ENCODE assay signal across 1 cellular context in genomic region chr17:45894022-45894784, GRCh38.
TF ChIP-seq lines count a peak whose summit lies in the region.

Gene MAPT (plus strand): TSS chr17:45894554. CDS start chr17:45962338, 67,784 bp downstream.

TF ChIP-seq in K562, 482 proteins besides CTCF, POLR2A, EP300 and RAD21 (continued from another document and continues in another):
- TF ChIP-seq, protein P1, sequence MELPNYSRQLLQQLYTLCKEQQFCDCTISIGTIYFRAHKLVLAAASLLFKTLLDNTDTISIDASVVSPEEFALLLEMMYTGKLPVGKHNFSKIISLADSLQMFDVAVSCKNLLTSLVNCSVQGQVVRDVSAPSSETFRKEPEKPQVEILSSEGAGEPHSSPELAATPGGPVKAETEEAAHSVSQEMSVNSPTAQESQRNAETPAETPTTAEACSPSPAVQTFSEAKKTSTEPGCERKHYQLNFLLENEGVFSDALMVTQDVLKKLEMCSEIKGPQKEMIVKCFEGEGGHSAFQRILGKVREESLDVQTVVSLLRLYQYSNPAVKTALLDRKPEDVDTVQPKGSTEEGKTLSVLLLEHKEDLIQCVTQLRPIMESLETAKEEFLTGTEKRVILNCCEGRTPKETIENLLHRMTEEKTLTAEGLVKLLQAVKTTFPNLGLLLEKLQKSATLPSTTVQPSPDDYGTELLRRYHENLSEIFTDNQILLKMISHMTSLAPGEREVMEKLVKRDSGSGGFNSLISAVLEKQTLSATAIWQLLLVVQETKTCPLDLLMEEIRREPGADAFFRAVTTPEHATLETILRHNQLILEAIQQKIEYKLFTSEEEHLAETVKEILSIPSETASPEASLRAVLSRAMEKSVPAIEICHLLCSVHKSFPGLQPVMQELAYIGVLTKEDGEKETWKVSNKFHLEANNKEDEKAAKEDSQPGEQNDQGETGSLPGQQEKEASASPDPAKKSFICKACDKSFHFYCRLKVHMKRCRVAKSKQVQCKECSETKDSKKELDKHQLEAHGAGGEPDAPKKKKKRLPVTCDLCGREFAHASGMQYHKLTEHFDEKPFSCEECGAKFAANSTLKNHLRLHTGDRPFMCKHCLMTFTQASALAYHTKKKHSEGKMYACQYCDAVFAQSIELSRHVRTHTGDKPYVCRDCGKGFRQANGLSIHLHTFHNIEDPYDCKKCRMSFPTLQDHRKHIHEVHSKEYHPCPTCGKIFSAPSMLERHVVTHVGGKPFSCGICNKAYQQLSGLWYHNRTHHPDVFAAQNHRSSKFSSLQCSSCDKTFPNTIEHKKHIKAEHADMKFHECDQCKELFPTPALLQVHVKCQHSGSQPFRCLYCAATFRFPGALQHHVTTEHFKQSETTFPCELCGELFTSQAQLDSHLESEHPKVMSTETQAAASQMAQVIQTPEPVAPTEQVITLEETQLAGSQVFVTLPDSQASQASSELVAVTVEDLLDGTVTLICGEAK (IDR thresholded peaks at IDR 0.05) = peak; percentile 44; the same call in 1 of the 2 replicates
- TF ChIP-seq, protein P1 (CRISPR knock-in tag; IDR thresholded peaks at IDR 0.05) = no peak
- TF ChIP-seq ZZZ3 (IDR thresholded peaks at IDR 0.05) (no peak), PCBP1 (IDR thresholded peaks at IDR 0.05; ENCODE audit: low read depth, low read length, poor library complexity, severe bottlenecking) (no peak), SRSF3 (IDR thresholded peaks at IDR 0.05; ENCODE audit: insufficient read depth, low read length) (no peak), ZC3H11A (IDR thresholded peaks at IDR 0.05; ENCODE audit: low read depth, low read length) (no peak), OTX1 (CRISPR knock-in tag; IDR thresholded peaks at IDR 0.05) (no peak), MTA2 (IDR thresholded peaks at IDR 0.05; ENCODE audit: low read depth) (no peak), NFATC3 (IDR thresholded peaks at IDR 0.05) (no peak), GABPB2 (CRISPR knock-in tag; conservative IDR thresholded peaks at IDR 0.05) (no peak), SMARCA4 (IDR thresholded peaks at IDR 0.05) (no peak), ARID4B (CRISPR knock-in tag; IDR thresholded peaks at IDR 0.05) (no peak), ZNF232 (CRISPR knock-in tag; IDR thresholded peaks at IDR 0.05) (no peak), TAF7 (tag; IDR thresholded peaks at IDR 0.05) (no peak), CREB1 (IDR thresholded peaks at IDR 0.05) (peak; percentile 50; the same call in 1 of the 2 replicates), CREB1 (CRISPR knock-in tag; IDR thresholded peaks at IDR 0.05) (peak; percentile 16; the same call in 1 of the 2 replicates), MXD1 (CRISPR knock-in tag; IDR thresholded peaks at IDR 0.05; ENCODE audit: borderline replicate concordance, poor library complexity, severe bottlenecking) (no peak), NUFIP1 (IDR thresholded peaks at IDR 0.05; ENCODE audit: partially characterized antibody) (no peak), MCM7 (IDR thresholded peaks at IDR 0.05) (no peak), CREM (IDR thresholded peaks at IDR 0.05; ENCODE audit: low read depth) (peak; percentile 73), LEF1 (IDR thresholded peaks at IDR 0.05) (no peak), KLF6 (CRISPR knock-in tag; IDR thresholded peaks at IDR 0.05; ENCODE audit: borderline replicate concordance) (no peak), RCOR1 (IDR thresholded peaks at IDR 0.05; ENCODE audit: borderline replicate concordance in 1 of 2, low read depth in 2 of 2, low read length in 2 of 2) (peak in 1 of 2 experiments; percentile 40; a peak in 1 of 4 replicates), ZNF12 (CRISPR knock-in tag; IDR thresholded peaks at IDR 0.05) (no peak), RAD51 (IDR thresholded peaks at IDR 0.05; ENCODE audit: borderline replicate concordance, low read depth) (no peak), KDM5B (IDR thresholded peaks at IDR 0.05; ENCODE audit: insufficient replicate concordance, low read depth, low read length) (no peak), ZNF57 (CRISPR knock-in tag; IDR thresholded peaks at IDR 0.05) (no peak), MTF1 (CRISPR knock-in tag; IDR thresholded peaks at IDR 0.05; ENCODE audit: borderline replicate concordance) (no peak), SRSF7 (optimal IDR thresholded peaks at IDR 0.05; ENCODE audit: low read depth, low read length) (no peak), MAZ (CRISPR knock-in tag; conservative IDR thresholded peaks at IDR 0.05 in 1 of 2, IDR thresholded peaks at IDR 0.05 in 1 of 2) (peak; percentile 97 to 98), ATF1 (CRISPR knock-in tag; IDR thresholded peaks at IDR 0.05) (no peak), ATF1 (tag; IDR thresholded peaks at IDR 0.05) (peak; percentile 56)
- TF ChIP-seq, protein P2, sequence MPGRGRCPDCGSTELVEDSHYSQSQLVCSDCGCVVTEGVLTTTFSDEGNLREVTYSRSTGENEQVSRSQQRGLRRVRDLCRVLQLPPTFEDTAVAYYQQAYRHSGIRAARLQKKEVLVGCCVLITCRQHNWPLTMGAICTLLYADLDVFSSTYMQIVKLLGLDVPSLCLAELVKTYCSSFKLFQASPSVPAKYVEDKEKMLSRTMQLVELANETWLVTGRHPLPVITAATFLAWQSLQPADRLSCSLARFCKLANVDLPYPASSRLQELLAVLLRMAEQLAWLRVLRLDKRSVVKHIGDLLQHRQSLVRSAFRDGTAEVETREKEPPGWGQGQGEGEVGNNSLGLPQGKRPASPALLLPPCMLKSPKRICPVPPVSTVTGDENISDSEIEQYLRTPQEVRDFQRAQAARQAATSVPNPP (IDR thresholded peaks at IDR 0.05; ENCODE audit: borderline replicate concordance, insufficient read depth, insufficient read length) = no peak
- TF ChIP-seq, protein P3, sequence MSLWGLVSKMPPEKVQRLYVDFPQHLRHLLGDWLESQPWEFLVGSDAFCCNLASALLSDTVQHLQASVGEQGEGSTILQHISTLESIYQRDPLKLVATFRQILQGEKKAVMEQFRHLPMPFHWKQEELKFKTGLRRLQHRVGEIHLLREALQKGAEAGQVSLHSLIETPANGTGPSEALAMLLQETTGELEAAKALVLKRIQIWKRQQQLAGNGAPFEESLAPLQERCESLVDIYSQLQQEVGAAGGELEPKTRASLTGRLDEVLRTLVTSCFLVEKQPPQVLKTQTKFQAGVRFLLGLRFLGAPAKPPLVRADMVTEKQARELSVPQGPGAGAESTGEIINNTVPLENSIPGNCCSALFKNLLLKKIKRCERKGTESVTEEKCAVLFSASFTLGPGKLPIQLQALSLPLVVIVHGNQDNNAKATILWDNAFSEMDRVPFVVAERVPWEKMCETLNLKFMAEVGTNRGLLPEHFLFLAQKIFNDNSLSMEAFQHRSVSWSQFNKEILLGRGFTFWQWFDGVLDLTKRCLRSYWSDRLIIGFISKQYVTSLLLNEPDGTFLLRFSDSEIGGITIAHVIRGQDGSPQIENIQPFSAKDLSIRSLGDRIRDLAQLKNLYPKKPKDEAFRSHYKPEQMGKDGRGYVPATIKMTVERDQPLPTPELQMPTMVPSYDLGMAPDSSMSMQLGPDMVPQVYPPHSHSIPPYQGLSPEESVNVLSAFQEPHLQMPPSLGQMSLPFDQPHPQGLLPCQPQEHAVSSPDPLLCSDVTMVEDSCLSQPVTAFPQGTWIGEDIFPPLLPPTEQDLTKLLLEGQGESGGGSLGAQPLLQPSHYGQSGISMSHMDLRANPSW (CRISPR knock-in tag; IDR thresholded peaks at IDR 0.05) = no peak
- TF ChIP-seq, protein P4, sequence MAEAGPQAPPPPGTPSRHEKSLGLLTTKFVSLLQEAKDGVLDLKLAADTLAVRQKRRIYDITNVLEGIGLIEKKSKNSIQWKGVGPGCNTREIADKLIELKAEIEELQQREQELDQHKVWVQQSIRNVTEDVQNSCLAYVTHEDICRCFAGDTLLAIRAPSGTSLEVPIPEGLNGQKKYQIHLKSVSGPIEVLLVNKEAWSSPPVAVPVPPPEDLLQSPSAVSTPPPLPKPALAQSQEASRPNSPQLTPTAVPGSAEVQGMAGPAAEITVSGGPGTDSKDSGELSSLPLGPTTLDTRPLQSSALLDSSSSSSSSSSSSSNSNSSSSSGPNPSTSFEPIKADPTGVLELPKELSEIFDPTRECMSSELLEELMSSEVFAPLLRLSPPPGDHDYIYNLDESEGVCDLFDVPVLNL (CRISPR knock-in tag; IDR thresholded peaks at IDR 0.05; ENCODE audit: low read depth) = 0 out of 2 replicates have a peak, but pooled peaks have one; percentile 29
- TF ChIP-seq, protein P5, sequence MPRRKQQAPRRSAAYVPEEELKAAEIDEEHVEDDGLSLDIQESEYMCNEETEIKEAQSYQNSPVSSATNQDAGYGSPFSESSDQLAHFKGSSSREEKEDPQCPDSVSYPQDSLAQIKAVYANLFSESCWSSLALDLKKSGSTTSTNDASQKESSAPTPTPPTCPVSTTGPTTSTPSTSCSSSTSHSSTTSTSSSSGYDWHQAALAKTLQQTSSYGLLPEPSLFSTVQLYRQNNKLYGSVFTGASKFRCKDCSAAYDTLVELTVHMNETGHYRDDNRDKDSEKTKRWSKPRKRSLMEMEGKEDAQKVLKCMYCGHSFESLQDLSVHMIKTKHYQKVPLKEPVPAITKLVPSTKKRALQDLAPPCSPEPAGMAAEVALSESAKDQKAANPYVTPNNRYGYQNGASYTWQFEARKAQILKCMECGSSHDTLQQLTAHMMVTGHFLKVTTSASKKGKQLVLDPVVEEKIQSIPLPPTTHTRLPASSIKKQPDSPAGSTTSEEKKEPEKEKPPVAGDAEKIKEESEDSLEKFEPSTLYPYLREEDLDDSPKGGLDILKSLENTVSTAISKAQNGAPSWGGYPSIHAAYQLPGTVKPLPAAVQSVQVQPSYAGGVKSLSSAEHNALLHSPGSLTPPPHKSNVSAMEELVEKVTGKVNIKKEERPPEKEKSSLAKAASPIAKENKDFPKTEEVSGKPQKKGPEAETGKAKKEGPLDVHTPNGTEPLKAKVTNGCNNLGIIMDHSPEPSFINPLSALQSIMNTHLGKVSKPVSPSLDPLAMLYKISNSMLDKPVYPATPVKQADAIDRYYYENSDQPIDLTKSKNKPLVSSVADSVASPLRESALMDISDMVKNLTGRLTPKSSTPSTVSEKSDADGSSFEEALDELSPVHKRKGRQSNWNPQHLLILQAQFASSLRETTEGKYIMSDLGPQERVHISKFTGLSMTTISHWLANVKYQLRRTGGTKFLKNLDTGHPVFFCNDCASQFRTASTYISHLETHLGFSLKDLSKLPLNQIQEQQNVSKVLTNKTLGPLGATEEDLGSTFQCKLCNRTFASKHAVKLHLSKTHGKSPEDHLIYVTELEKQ (CRISPR knock-in tag; IDR thresholded peaks at IDR 0.05) = no peak
